10 cellular contexts compared by ENCODE assay signal in the genomic region with DNA sequence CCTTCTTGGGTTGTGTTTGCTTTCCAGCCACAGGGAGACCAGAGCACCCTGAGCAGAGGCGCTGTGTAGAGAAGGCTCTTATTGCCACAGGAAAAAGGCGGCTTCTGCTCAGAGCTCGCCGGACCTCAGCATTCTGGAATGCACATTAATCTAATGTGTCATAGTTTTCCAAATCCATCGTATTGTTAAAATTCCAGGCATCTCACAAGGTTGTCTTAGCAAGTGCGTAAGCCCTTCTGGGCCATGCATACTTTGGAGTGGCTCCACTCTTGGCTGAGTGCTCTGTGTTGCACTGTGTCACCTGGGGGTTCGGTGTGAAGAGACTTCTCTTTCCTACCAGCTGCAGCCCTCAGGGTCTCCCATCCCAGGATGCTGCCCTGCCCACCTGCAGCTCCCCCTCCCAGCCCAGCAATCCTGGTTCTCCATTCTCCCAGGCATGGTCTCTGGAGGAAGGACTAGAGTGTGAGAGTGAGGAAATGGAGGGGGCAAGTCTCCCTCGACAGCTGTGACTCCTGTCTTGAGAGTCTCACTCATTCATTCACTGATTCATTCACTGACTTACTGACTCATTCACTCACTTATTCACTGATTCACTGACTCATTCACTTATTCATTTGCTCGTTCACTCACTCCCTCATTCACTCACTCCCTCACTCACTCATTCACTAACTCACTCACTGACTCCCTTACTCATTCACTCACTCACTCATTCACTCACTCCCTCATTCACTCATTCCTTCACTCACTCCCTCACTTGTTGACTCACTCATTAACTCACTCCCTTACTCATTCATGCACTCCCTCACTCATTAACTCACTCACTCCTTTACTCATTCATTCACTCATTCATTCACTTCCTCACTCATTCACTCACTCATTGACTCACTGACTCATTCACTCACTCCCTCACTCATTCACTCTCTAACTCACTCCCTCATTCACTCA.
DNase-seq lines count a peak whose midpoint lies in the region; ATAC-seq, FAIRE-seq and TF ChIP-seq lines count a peak whose summit lies in the region.
"Had no signal": no experiment of that assay in that cellular context is flagged by ENCODE, and none has a peak within 500 bp of the region (broad histone marks: within the 10 kb centered on the region; RNA-seq: fewer than 3 reads in every experiment).

No MANE protein-coding gene starts in this region.

- H3K36me3 ChIP-seq in upper lobe of right lung (peaks cover 51% of the 10 kb centered on the region), GM23338 (ENCODE audit: insufficient read depth) (no peaks in the 10 kb centered on the region)

- TF ChIP-seq POLR2A in GM12892 (IDR thresholded peaks at IDR 0.05; ENCODE audit: low read depth, low read length), result no peak

- ATAC-seq in upper lobe of right lung (peak; percentile 61), GM23338 (no peak)
- ATAC-seq: CD8-positive, alpha-beta T cell had no signal

- peak overlapping the region; percentile 4 for H3K27ac Mint-ChIP-seq in activated naive CD4-positive, alpha-beta T cell treated with anti-CD3 and anti-CD28 coated beads, Interleukin-2, amount 50 U/mL, for 24 hours
- H3K27ac Mint-ChIP-seq in activated naive CD4-positive, alpha-beta T cell treated with anti-CD3 and anti-CD28 coated beads for 36 hours, result no peak overlapping the region
- H3K27ac Mint-ChIP-seq in GM23338, result no peak overlapping the region
- H3K27ac Mint-ChIP-seq: CD8-positive, alpha-beta T cell had no signal

- no peaks in the 10 kb centered on the region for H3K9me2 ChIP-seq in GM23338 (ENCODE audit: insufficient read depth)

- no peak overlapping the region for H3K27ac ChIP-seq in upper lobe of right lung
- no peak overlapping the region for H3K27ac ChIP-seq in GM23338 (ENCODE audit: low read depth)

- peaks cover 6% of the 10 kb centered on the region for H3K36me3 Mint-ChIP-seq in activated naive CD4-positive, alpha-beta T cell treated with anti-CD3 and anti-CD28 coated beads, Interleukin-2, amount 50 U/mL, for 24 hours
- H3K36me3 Mint-ChIP-seq in activated naive CD4-positive, alpha-beta T cell treated with anti-CD3 and anti-CD28 coated beads for 36 hours (ENCODE audit: low read depth), result no peaks in the 10 kb centered on the region
- peaks cover 24% of the 10 kb centered on the region for H3K36me3 Mint-ChIP-seq in GM23338 (ENCODE audit: low read depth)
- H3K36me3 Mint-ChIP-seq: CD8-positive, alpha-beta T cell had no signal

- H3K4me1 Mint-ChIP-seq in activated naive CD4-positive, alpha-beta T cell treated with anti-CD3 and anti-CD28 coated beads, Interleukin-2, amount 50 U/mL, for 24 hours, result no peaks in the 10 kb centered on the region
- H3K4me1 Mint-ChIP-seq in activated naive CD4-positive, alpha-beta T cell treated with anti-CD3 and anti-CD28 coated beads for 36 hours (ENCODE audit: low read depth), result no peaks in the 10 kb centered on the region
- peaks cover 2% of the 10 kb centered on the region; the same call in 1 of the 3 replicates for H3K4me1 Mint-ChIP-seq in GM23338

- H3K4me3 ChIP-seq in astrocyte of the cerebellum (ENCODE audit: low read depth, low read length) (no peak overlapping the region), upper lobe of right lung (no peak overlapping the region), GM23338 (no peak overlapping the region)

- H3K4me1 ChIP-seq in upper lobe of right lung (no peaks in the 10 kb centered on the region), GM23338 (ENCODE audit: insufficient read depth) (no peaks in the 10 kb centered on the region)

- intact Hi-C loops in activated naive CD4-positive, alpha-beta T cell treated with anti-CD3 and anti-CD28 coated beads for 36 hours (cut with micrococcal nuclease), result no loop called here
- intact Hi-C loops in upper lobe of right lung (cut with DNase I), result no loop called here

- FAIRE-seq in GM12892 (lab: Jason Lieb, UNC), result no peak
- FAIRE-seq: endometrium had no signal

- TF ChIP-seq CTCF in astrocyte of the cerebellum (IDR thresholded peaks at IDR 0.05; ENCODE audit: low read depth, low read length, missing control alignments) (no peak), upper lobe of right lung (IDR thresholded peaks at IDR 0.05) (no peak), GM23338 (conservative IDR thresholded peaks at IDR 0.05; ENCODE audit: low read depth in 2 of 2) (no peak)

- no peak for DNase-seq in activated naive CD4-positive, alpha-beta T cell treated with anti-CD3 and anti-CD28 coated beads for 36 hours
- DNase-seq in astrocyte of the cerebellum (ENCODE audit: low read depth), result peak; percentile 84
- peak; percentile 88 for DNase-seq in iris pigment epithelial cell (ENCODE audit: low read depth)
- DNase-seq in upper lobe of right lung, result no peak
- no peak for DNase-seq in GM12892 (ENCODE audit: insufficient read length)
- no peak for DNase-seq in DMS114 treated with DMSO at 0.1 percent for 48 hours (lab: John Stamatoyannopoulos, UW; ENCODE audit: unreplicated experiment)
- DNase-seq in GM23338 (ENCODE audit: low spot score), result no peak
- DNase-seq: CD8-positive, alpha-beta T cell had no signal

- H3F3A ChIP-seq in GM23338 (replicated peaks; ENCODE audit: low read depth), result no peaks in the 10 kb centered on the region

- H3K27me3 ChIP-seq in upper lobe of right lung (no peaks in the 10 kb centered on the region), GM23338 (ENCODE audit: insufficient read depth) (no peaks in the 10 kb centered on the region)

- H3K4me3 Mint-ChIP-seq in activated naive CD4-positive, alpha-beta T cell treated with anti-CD3 and anti-CD28 coated beads, Interleukin-2, amount 50 U/mL, for 24 hours, result no peak overlapping the region
- H3K4me3 Mint-ChIP-seq in activated naive CD4-positive, alpha-beta T cell treated with anti-CD3 and anti-CD28 coated beads for 36 hours, result no peak overlapping the region
- no peak overlapping the region for H3K4me3 Mint-ChIP-seq in GM23338
- H3K4me3 Mint-ChIP-seq: CD8-positive, alpha-beta T cell had no signal

- CTCF ChIA-PET in activated naive CD4-positive, alpha-beta T cell treated with anti-CD3 and anti-CD28 coated beads for 36 hours (lab: Charles Lee), result no interaction called here

- H3K27me3 Mint-ChIP-seq in activated naive CD4-positive, alpha-beta T cell treated with anti-CD3 and anti-CD28 coated beads, Interleukin-2, amount 50 U/mL, for 24 hours, result no peaks in the 10 kb centered on the region
- H3K27me3 Mint-ChIP-seq in activated naive CD4-positive, alpha-beta T cell treated with anti-CD3 and anti-CD28 coated beads for 36 hours (ENCODE audit: low read depth), result no peaks in the 10 kb centered on the region
- H3K27me3 Mint-ChIP-seq in GM23338 (ENCODE audit: insufficient read depth, low read depth, poor library complexity), result peaks cover 15% of the 10 kb centered on the region

- no peak overlapping the region for H2AFZ ChIP-seq in GM23338

- H3K4me2 ChIP-seq in GM23338, result no peak overlapping the region

- no peaks in the 10 kb centered on the region; the same call in 1 of the 2 replicates for H4K20me1 ChIP-seq in GM23338 (replicated peaks; ENCODE audit: insufficient read depth)

- in situ Hi-C loops in astrocyte of the cerebellum (cut with HindIII; ENCODE audit: low sequenced_read_pairs), result no loop called here

- H3K79me2 ChIP-seq in GM23338 (replicated peaks; ENCODE audit: insufficient read depth), result no peaks in the 10 kb centered on the region

- no peaks in the 10 kb centered on the region for H3K9me3 ChIP-seq in upper lobe of right lung

- H3K9me3 Mint-ChIP-seq in activated naive CD4-positive, alpha-beta T cell treated with anti-CD3 and anti-CD28 coated beads, Interleukin-2, amount 50 U/mL, for 24 hours, result no peaks in the 10 kb centered on the region
- H3K9me3 Mint-ChIP-seq in activated naive CD4-positive, alpha-beta T cell treated with anti-CD3 and anti-CD28 coated beads for 36 hours, result no peaks in the 10 kb centered on the region
- no peaks in the 10 kb centered on the region for H3K9me3 Mint-ChIP-seq in GM23338
- H3K9me3 Mint-ChIP-seq: CD8-positive, alpha-beta T cell had no signal

TF ChIP-seq in GM23338, 12 proteins besides CTCF, POLR2A, EP300 and RAD21:
- TF ChIP-seq CREB1 (CRISPR knock-in tag; IDR thresholded peaks at IDR 0.05; ENCODE audit: low read depth), result no peak
- no peak for TF ChIP-seq EZH2 (IDR thresholded peaks at IDR 0.05; ENCODE audit: low read depth, unreplicated experiment)
- TF ChIP-seq ZNF114 (CRISPR knock-in tag; IDR thresholded peaks at IDR 0.05), result no peak
- TF ChIP-seq JUNB (IDR thresholded peaks at IDR 0.05; ENCODE audit: unreplicated experiment), result no peak
TF ChIP-seq in GM23338: peak in this region for 0.

Comparison
In these comparisons a context has a peak if more than half of its experiments do, and no peak if none do; other contexts are left out.
1. DNase-seq: peak in astrocyte of the cerebellum (single experiment) and iris pigment epithelial cell (single experiment); none in activated naive CD4-positive, alpha-beta T cell treated with anti-CD3 and anti-CD28 coated beads for 36 hours (single experiment), upper lobe of right lung (single experiment), GM12892 (single experiment), DMS114 treated with DMSO at 0.1 percent for 48 hours (single experiment) and GM23338 (single experiment).